11 cellular contexts compared by ENCODE assay signal in the genomic region with DNA sequence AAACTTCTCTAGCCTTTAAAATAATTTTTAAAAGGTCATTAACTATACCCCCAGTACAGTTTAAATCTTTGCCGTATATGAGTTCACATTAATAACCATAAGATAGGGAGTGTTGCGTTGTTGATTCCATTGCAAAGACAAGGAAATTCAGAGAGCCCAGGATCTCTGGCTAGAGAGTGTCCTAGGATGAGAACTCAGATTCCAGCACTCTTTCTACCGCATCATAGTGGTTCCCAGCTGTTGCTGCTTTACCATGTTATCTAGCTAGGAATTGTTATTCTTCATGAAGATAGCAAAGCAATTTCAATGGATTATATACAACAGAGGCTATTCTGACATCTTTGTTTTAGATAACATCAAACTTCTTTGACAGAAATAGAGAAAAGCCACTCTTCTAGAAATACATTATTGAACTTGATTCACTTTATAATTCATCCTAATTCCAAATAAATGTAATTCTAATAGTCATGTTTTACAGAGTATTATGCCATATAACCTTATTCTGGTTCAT.
A peak's percentile ranks its signal among the peaks of the same experiment; 100 is the strongest.
DNase-seq lines count a peak whose midpoint lies in the region; ATAC-seq, FAIRE-seq and TF ChIP-seq lines count a peak whose summit lies in the region.
"Had no signal": no experiment of that assay in that cellular context is flagged by ENCODE, and none has a peak within 500 bp of the region (broad histone marks: within the 10 kb centered on the region; RNA-seq: fewer than 3 reads in every experiment).

No MANE protein-coding gene starts in this region.

- FAIRE-seq in GM12892 (lab: Jason Lieb, UNC): no peak

- H3K9ac ChIP-seq in IMR-90 (ENCODE audit: low read depth, low read length): no peak overlapping the region
- H3K9ac ChIP-seq: BLaER1 had no signal

- no peaks in the 10 kb centered on the region for H4K20me1 ChIP-seq in IMR-90 (ENCODE audit: insufficient read depth, low read length)
- H4K20me1 ChIP-seq: BLaER1 had no signal

- intact Hi-C loops in activated CD4-positive, alpha-beta T cell treated with anti-CD3 and anti-CD28 coated beads, Interleukin-2, amount 10 ng/mL, durations not matched to agents 24 days and 14 days (cut with micrococcal nuclease): loop anchor here (5.0 kb wide), 1 partner anchor 161 kb away; a partner anchor contains a TSS
- intact Hi-C loops in IMR-90 (cut with micrococcal nuclease): no loop called here

- 0 out of 2 replicates have a peak overlapping the region, but pooled peaks have one; percentile 16 for H2BK120ac ChIP-seq in IMR-90 (ENCODE audit: low read depth, low read length)

- H3K36me3 ChIP-seq in CD4-positive, CD25-positive, alpha-beta regulatory T cell (ENCODE audit: control insufficient read depth, insufficient read depth, low read length): no peaks in the 10 kb centered on the region
- H3K36me3 ChIP-seq in IMR-90 (ENCODE audit: control insufficient read depth, insufficient read depth, low read length): no peaks in the 10 kb centered on the region
- H3K36me3 ChIP-seq: BLaER1, HAP-1 had no signal

- CTCF ChIA-PET in IMR-90 (lab: Yijun Ruan, JAX): interaction anchor here (1.1 to 3.1 kb wide), 3 partner anchors 12 to 147 kb away, joined by 3 to 8 read pairs (median 5); no protein-coding TSS in a partner anchor

- TF ChIP-seq CTCF in IMR-90 (conservative IDR thresholded peaks at IDR 0.05; ENCODE audit: low read depth, low read length): no peak

- H3K4me2 ChIP-seq in IMR-90 (ENCODE audit: low read depth, low read length): no peak overlapping the region
- H3K4me2 ChIP-seq: BLaER1 had no signal

- no peaks in the 10 kb centered on the region for H3K9me3 Mint-ChIP-seq in activated CD4-positive, alpha-beta T cell treated with anti-CD3 and anti-CD28 coated beads, Interleukin-2, amount 10 ng/mL, durations not matched to agents 24 days and 14 days
- H3K9me3 Mint-ChIP-seq in CD4-positive, CD25-positive, alpha-beta regulatory T cell: no peaks in the 10 kb centered on the region
- no peaks in the 10 kb centered on the region for H3K9me3 Mint-ChIP-seq in activated naive CD8-positive, alpha-beta T cell treated with anti-CD3 and anti-CD28 coated beads, Interleukin-2, amount 50 U/mL, for 24 hours

- H3K18ac ChIP-seq in IMR-90 (ENCODE audit: low read depth, low read length): peak overlapping the region; percentile 69; the same call in 1 of the 2 replicates

- H3K4me1 ChIP-seq in CD4-positive, CD25-positive, alpha-beta regulatory T cell (ENCODE audit: control insufficient read depth, insufficient read depth, low read length, poor library complexity, severe bottlenecking): peaks cover 25% of the 10 kb centered on the region
- H3K4me1 ChIP-seq in IMR-90 (ENCODE audit: control insufficient read depth, insufficient read depth, low read length): peaks cover 14% of the 10 kb centered on the region
- H3K4me1 ChIP-seq: HAP-1 had no signal

- peak overlapping the region; percentile 10 for H2BK5ac ChIP-seq in IMR-90 (ENCODE audit: low read depth, low read length, poor library complexity, severe bottlenecking)

- WGBS in IMR-90 (ENCODE audit: extremely low coverage in 2 of 2, insufficient read length in 1 of 2), 2 experiments: no CpG with 5 or more reads among the region's 3 CpGs

- no peak overlapping the region for H2AK9ac ChIP-seq in IMR-90 (replicated peaks; ENCODE audit: low read depth, low read length, poor library complexity)

- DNase-seq in activated CD4-positive, alpha-beta T cell treated with anti-CD3 and anti-CD28 coated beads, Interleukin-2, amount 10 ng/mL, durations not matched to agents 24 days and 14 days: peak; percentile 54
- no peak for DNase-seq in activated CD4-positive, alpha-beta T cell treated with anti-CD3 and anti-CD28 coated beads, Interleukin-2, amount 50 U/mL, for 48 hours
- no peak for DNase-seq in CD4-positive, CD25-positive, alpha-beta regulatory T cell
- DNase-seq in IMR-90 (no peak), GM12892 (ENCODE audit: insufficient read length) (no peak)
- no peak for DNase-seq in activated naive CD8-positive, alpha-beta T cell treated with anti-CD3 and anti-CD28 coated beads, Interleukin-2, amount 50 U/mL, for 24 hours

- TF ChIP-seq POLR2A in IMR-90 (IDR thresholded peaks at IDR 0.05; ENCODE audit: low read depth, low read length) (no peak), GM12892 (IDR thresholded peaks at IDR 0.05; ENCODE audit: low read depth, low read length) (no peak)

- no peak overlapping the region for H2AFZ ChIP-seq in IMR-90 (replicated peaks; ENCODE audit: low read length, poor library complexity)

- no peak overlapping the region for H3K23ac ChIP-seq in IMR-90 (ENCODE audit: low read depth, low read length)

- no peak overlapping the region for H3K14ac ChIP-seq in IMR-90 (replicated peaks; ENCODE audit: low read depth, low read length)

- H2AK5ac ChIP-seq in IMR-90 (ENCODE audit: low read depth, low read length): no peak overlapping the region

- no peaks in the 10 kb centered on the region for H3K36me3 Mint-ChIP-seq in activated CD4-positive, alpha-beta T cell treated with anti-CD3 and anti-CD28 coated beads, Interleukin-2, amount 10 ng/mL, durations not matched to agents 24 days and 14 days (ENCODE audit: low read depth)
- H3K36me3 Mint-ChIP-seq in CD4-positive, CD25-positive, alpha-beta regulatory T cell: no peaks in the 10 kb centered on the region
- no peaks in the 10 kb centered on the region for H3K36me3 Mint-ChIP-seq in activated naive CD8-positive, alpha-beta T cell treated with anti-CD3 and anti-CD28 coated beads, Interleukin-2, amount 50 U/mL, for 24 hours (ENCODE audit: low read depth)

- H3K9me3 ChIP-seq in CD4-positive, CD25-positive, alpha-beta regulatory T cell (ENCODE audit: control insufficient read depth in 2 of 2, low read length in 2 of 2): no peaks in the 10 kb centered on the region
- H3K9me3 ChIP-seq in IMR-90 (ENCODE audit: control insufficient read depth, insufficient read depth, low read length): no peaks in the 10 kb centered on the region
- H3K9me3 ChIP-seq: BLaER1, HAP-1 had no signal

- ATAC-seq in CD4-positive, CD25-positive, alpha-beta regulatory T cell (ENCODE audit: low read depth in 2 of 2): no peak
- ATAC-seq in IMR-90 (ENCODE audit: low read depth) (no peak), HG02981 (IDR thresholded peaks at IDR 0.05; ENCODE audit: unreplicated experiment) (no peak), HG02852 (IDR thresholded peaks at IDR 0.05; ENCODE audit: unreplicated experiment) (no peak)
- ATAC-seq in activated naive CD8-positive, alpha-beta T cell treated with anti-CD3 and anti-CD28 coated beads, Interleukin-2, amount 50 U/mL, for 24 hours: no peak

- no peak for TF ChIP-seq RAD21 in IMR-90 (IDR thresholded peaks at IDR 0.05; ENCODE audit: low read length)

- no peaks in the 10 kb centered on the region for H3K27me3 ChIP-seq in CD4-positive, CD25-positive, alpha-beta regulatory T cell (ENCODE audit: control insufficient read depth, insufficient read depth, low read length)
- no peaks in the 10 kb centered on the region for H3K27me3 ChIP-seq in IMR-90 (ENCODE audit: control insufficient read depth, insufficient read depth, low read length)
- H3K27me3 ChIP-seq: BLaER1 had no signal

- no peak overlapping the region for H4K8ac ChIP-seq in IMR-90 (ENCODE audit: low read depth in 2 of 2, low read length in 2 of 2)

- in situ Hi-C loops in IMR-90 (cut with MboI; ENCODE audit: low sequenced_read_pairs): loop anchor here (5.0 kb wide), 1 partner anchor 144 kb away; no protein-coding TSS in a partner anchor

- H3K56ac ChIP-seq in IMR-90 (ENCODE audit: extremely low read depth, insufficient read depth, low read length): no peak overlapping the region

- H3K4ac ChIP-seq in IMR-90 (ENCODE audit: low read depth, low read length): no peak overlapping the region

- no peak overlapping the region for H4K91ac ChIP-seq in IMR-90 (ENCODE audit: insufficient read depth, low read depth, low read length)

- no peak overlapping the region for H3K27ac Mint-ChIP-seq in activated CD4-positive, alpha-beta T cell treated with anti-CD3 and anti-CD28 coated beads, Interleukin-2, amount 10 ng/mL, durations not matched to agents 24 days and 14 days
- peak overlapping the region in 2 of 3 donors; percentile 40 to 92 for H3K27ac Mint-ChIP-seq in CD4-positive, CD25-positive, alpha-beta regulatory T cell
- peak overlapping the region; percentile 82 for H3K27ac Mint-ChIP-seq in activated naive CD8-positive, alpha-beta T cell treated with anti-CD3 and anti-CD28 coated beads, Interleukin-2, amount 50 U/mL, for 24 hours

- BruUV-seq in IMR-90 (replicated peaks; lab: Mats Ljungman, UMichigan): no TSS peak

- H2BK20ac ChIP-seq in IMR-90 (ENCODE audit: low read depth, low read length): 0 out of 2 replicates have a peak overlapping the region, but pooled peaks have one; percentile 33

- POLR2A ChIA-PET in IMR-90 (lab: Charles Lee; ENCODE audit: unreplicated experiment): no interaction called here

- no peaks in the 10 kb centered on the region for H3K79me1 ChIP-seq in IMR-90 (ENCODE audit: low read depth in 1 of 2, low read length in 2 of 2)

- peaks cover 58% of the 10 kb centered on the region for H3K4me1 Mint-ChIP-seq in activated CD4-positive, alpha-beta T cell treated with anti-CD3 and anti-CD28 coated beads, Interleukin-2, amount 10 ng/mL, durations not matched to agents 24 days and 14 days
- peaks cover 5 to 44% (median 27%) of the 10 kb centered on the region in 4 donors for H3K4me1 Mint-ChIP-seq in CD4-positive, CD25-positive, alpha-beta regulatory T cell
- peaks cover 77% of the 10 kb centered on the region for H3K4me1 Mint-ChIP-seq in activated naive CD8-positive, alpha-beta T cell treated with anti-CD3 and anti-CD28 coated beads, Interleukin-2, amount 50 U/mL, for 24 hours

- H4K5ac ChIP-seq in IMR-90 (ENCODE audit: low read depth, low read length): no peak overlapping the region

- H3K4me3 Mint-ChIP-seq in activated CD4-positive, alpha-beta T cell treated with anti-CD3 and anti-CD28 coated beads, Interleukin-2, amount 10 ng/mL, durations not matched to agents 24 days and 14 days: no peak overlapping the region
- H3K4me3 Mint-ChIP-seq in CD4-positive, CD25-positive, alpha-beta regulatory T cell: no peak overlapping the region
- no peak overlapping the region for H3K4me3 Mint-ChIP-seq in activated naive CD8-positive, alpha-beta T cell treated with anti-CD3 and anti-CD28 coated beads, Interleukin-2, amount 50 U/mL, for 24 hours

- dilution Hi-C loops in IMR-90 (cut with HindIII; ENCODE audit: low sequenced_read_pairs, unreplicated experiment): no loop called here

- H3K4me3 ChIP-seq in CD4-positive, CD25-positive, alpha-beta regulatory T cell (ENCODE audit: low read depth, low read length): no peak overlapping the region
- H3K4me3 ChIP-seq in IMR-90 (ENCODE audit: insufficient read depth, low read depth, low read length): no peak overlapping the region
- H3K4me3 ChIP-seq: BLaER1, HAP-1 had no signal

- H3K27me3 Mint-ChIP-seq in activated CD4-positive, alpha-beta T cell treated with anti-CD3 and anti-CD28 coated beads, Interleukin-2, amount 10 ng/mL, durations not matched to agents 24 days and 14 days: no peaks in the 10 kb centered on the region
- H3K27me3 Mint-ChIP-seq in CD4-positive, CD25-positive, alpha-beta regulatory T cell: peaks cover 6% of the 10 kb centered on the region
- H3K27me3 Mint-ChIP-seq in activated naive CD8-positive, alpha-beta T cell treated with anti-CD3 and anti-CD28 coated beads, Interleukin-2, amount 50 U/mL, for 24 hours: no peaks in the 10 kb centered on the region

- H3K9me1 ChIP-seq in IMR-90 (ENCODE audit: insufficient read depth, low read length): peaks cover 4% of the 10 kb centered on the region; the same call in 1 of the 2 replicates

- no peak overlapping the region for H2BK15ac ChIP-seq in IMR-90 (ENCODE audit: low read depth, low read length)

- H3K27ac ChIP-seq in CD4-positive, CD25-positive, alpha-beta regulatory T cell (ENCODE audit: insufficient read depth, low read length, poor library complexity, severe bottlenecking): no peak overlapping the region
- no peak overlapping the region for H3K27ac ChIP-seq in IMR-90 (ENCODE audit: insufficient read depth, low read length)
- H3K27ac ChIP-seq: BLaER1, HL-60 had no signal
